Comparison of ENCODE assay signal across 8 cellular contexts in genomic region chr21:31785237-31786163, GRCh38. TPM values are rescaled to one million over a fixed set of nuclear protein-coding genes. Genes with fewer than 3 reads are reported as not detected.
DNase-seq lines count a peak whose midpoint lies in the region; ATAC-seq, FAIRE-seq and TF ChIP-seq lines count a peak whose summit lies in the region.
"Not testable (repeated sequence)": the region's sequence is repeated elsewhere in the genome, so short reads cannot be mapped to it uniquely, and the experiment has no call there.

No MANE protein-coding gene starts in this region.

- peak; percentile 50 to 84; a peak in 4 of 6 replicates for ATAC-seq in A549

- TF ChIP-seq CTCF in A549 (IDR thresholded peaks at IDR 0.05) (peak; percentile 55), GM12872 (IDR thresholded peaks at IDR 0.05; ENCODE audit: insufficient read depth, low read depth, low read length) (peak; percentile 69), Peyer's patch (IDR thresholded peaks at IDR 0.05) (peak; percentile 58 to 82 (median 64))

- H3K9me3 ChIP-seq in A549, Peyer's patch: not testable (repeated sequence)

- CTCF ChIA-PET in A549 (lab: Yijun Ruan, JAX) = interaction anchor here (0.6 to 2.8 kb wide), 11 partner anchors 9 to 472 kb away, joined by 3 to 14 read pairs (median 4); partner anchors contain the start of gene HUNK

- not testable (repeated sequence) for H3K4me1 ChIP-seq in A549, Peyer's patch

- not testable (repeated sequence) for H3K36me3 ChIP-seq in Peyer's patch

- WGBS in A549 (ENCODE audit: missing lambda C conversion rate) = 13% methylated on average over 11 of the region's 11 CpGs

- peak overlapping the region; percentile 58; the same call in 2 of the 3 replicates for H3K4me2 ChIP-seq in A549

- not testable (repeated sequence) for TF ChIP-seq POLR2A in A549 (IDR thresholded peaks at IDR 0.05; ENCODE audit: low read length); Peyer's patch (IDR thresholded peaks at IDR 0.05)

- not testable (repeated sequence) for H3K27me3 ChIP-seq in Peyer's patch

- FAIRE-seq in A549 (lab: Jason Lieb, UNC) = not testable (repeated sequence)
- peak; percentile 85 for FAIRE-seq in endometrium (lab: Jason Lieb, UNC)

- TF ChIP-seq EP300 in A549 (IDR thresholded peaks at IDR 0.05) = not testable (repeated sequence)

- POLR2A ChIA-PET in A549 (lab: Yijun Ruan, JAX) = not testable (repeated sequence)

- not testable (repeated sequence) for H3K27ac ChIP-seq in A549, Peyer's patch

- DNase-seq in A549 (ENCODE audit: low read depth in 1 of 2, low spot score in 1 of 2) (peak; percentile 3 to 74), NCI-H1092 (lab: John Stamatoyannopoulos, UW) (peak; percentile 47), Peyer's patch (peak in 2 of 3 donors; percentile 65 to 82), activated T-cell treated with anti-CD3 and anti-CD28 coated beads for 1 hour (ENCODE audit: low read depth) (peak; percentile 38), left kidney (ENCODE audit: low read depth, low spot score) (peak; percentile 92)
- peak; percentile 36 for DNase-seq in stimulated activated CD4-positive, alpha-beta T cell treated with anti-CD3 and anti-CD28 coated beads, Interleukin-12 subunit alpha, Interleukin-12 subunit beta, amount 100 ng/mL, for 4 hours

- not testable (repeated sequence) for H3K4me3 ChIP-seq in A549, Peyer's patch

- peak; percentile 52; a peak in 4 of 5 replicates for TF ChIP-seq RAD21 in A549 (conservative IDR thresholded peaks at IDR 0.05 in 1 of 2, IDR thresholded peaks at IDR 0.05 in 1 of 2)

TF ChIP-seq in A549, 52 proteins besides CTCF, POLR2A, EP300 and RAD21:
- peak; percentile 55 for TF ChIP-seq SMC3 (IDR thresholded peaks at IDR 0.05)
TF ChIP-seq in A549: peak in this region for 1; not testable (repeated sequence) for 51.

RNA-seq across cellular contexts. Expression of gene SCAF4, which starts 53.6 kb away (rescaled TPM):
- 10.4 and 12.9 TPM in 2 replicates for polyA plus RNA-seq in A549 (2011; rRNA removed)
- 6.7 and 8.4 TPM in 2 replicates for polyA plus RNA-seq in A549 (2012; cell fraction: cytosol; rRNA removed)
- polyA plus RNA-seq in A549 (2012; cell fraction: nucleus; rRNA removed) = 20.8 and 25.1 TPM in 2 replicates
- 15.3 to 16.8 TPM (median 16.6 TPM) in 3 replicates for polyA plus RNA-seq in A549 (2017; fragmentation: RNase III; extraction: RNeasy Plus Mini Kit Qiagen cat#74134 plus additional on column Dnase treatment)
- polyA minus RNA-seq in A549 (2011; rRNA and poly(A)+ RNA removed) = 11.0 and 13.7 TPM in 2 replicates
- 10 to 100 TPM; 26.4 to 33.1 (median 30.2) TPM for total RNA-seq in Peyer's patch

Comparison
In these comparisons a context has a peak if more than half of its experiments do, and no peak if none do; other contexts are left out.
1. DNase-seq: peak in every context shown above with its lines; median percentile 92 in left kidney; 74 in Peyer's patch; 47 in NCI-H1092; 38 in A549; 38 in activated T-cell treated with anti-CD3 and anti-CD28 coated beads for 1 hour; 36 in stimulated activated CD4-positive, alpha-beta T cell treated with anti-CD3 and anti-CD28 coated beads, Interleukin-12 subunit alpha, Interleukin-12 subunit beta, amount 100 ng/mL, for 4 hours.